Comparison of ENCODE assay signal across 10 cellular contexts in genomic region chr10:78777466-78778256, GRCh38.
DNase-seq lines count a peak whose midpoint lies in the region; TF ChIP-seq lines count a peak whose summit lies in the region.
"Had no signal": no experiment of that assay in that cellular context is flagged by ENCODE, and none has a peak within 500 bp of the region (broad histone marks: within the 10 kb centered on the region; RNA-seq: fewer than 3 reads in every experiment).

No MANE protein-coding gene starts in this region.

- TF ChIP-seq CTCF in sigmoid colon (IDR thresholded peaks at IDR 0.05) (no peak), GM10266 (IDR thresholded peaks at IDR 0.05; ENCODE audit: control insufficient read depth, insufficient read depth, low read depth, missing control alignments) (no peak), brain microvascular endothelial cell (IDR thresholded peaks at IDR 0.05; ENCODE audit: low read depth, low read length, missing control alignments) (no peak)

- peaks cover 0 to 57% (median 51%) of the 10 kb centered on the region in 4 donors for H3K4me1 ChIP-seq in sigmoid colon

- no peak for TF ChIP-seq POLR2A in sigmoid colon (IDR thresholded peaks at IDR 0.05)

- DNase-seq in GM04503 (ENCODE audit: low read depth) (peak; percentile 28), cerebellar cortex (ENCODE audit: low spot score) (peak; percentile 30), kidney tubule cell (ENCODE audit: low spot score) (peak; percentile 30), sigmoid colon (peak; percentile 94), GM10266 (ENCODE audit: extremely low spot score) (no peak), brain microvascular endothelial cell (no peak), NCI-H2196 treated with DMSO at 0.1 percent for 48 hours (lab: John Stamatoyannopoulos, UW; ENCODE audit: unreplicated experiment) (no peak), NCI-H2171 (lab: John Stamatoyannopoulos, UW) (no peak)
- DNase-seq: activated naive CD8-positive, alpha-beta T cell treated with anti-CD3 and anti-CD28 coated beads, Interleukin-2, amount 10 ng/mL, durations not matched to agents 7 days and 5 days; NCI-H2029 treated with DMSO at 0.1 percent for 48 hours had no signal

- in situ Hi-C loops in brain microvascular endothelial cell (cut with HindIII; ENCODE audit: low pct_ligation_motif_present, low sequenced_read_pairs), result no loop called here

- H3K4me3 ChIP-seq in sigmoid colon, result no peak overlapping the region
- no peak overlapping the region for H3K4me3 ChIP-seq in brain microvascular endothelial cell (ENCODE audit: low read depth, low read length)

- H3K27ac ChIP-seq in sigmoid colon, result peak overlapping the region; percentile 48 to 87 (median 84)
- no peak overlapping the region for H3K27ac ChIP-seq in brain microvascular endothelial cell

- intact Hi-C loops in sigmoid colon (cut with DNase I), result loop anchor here (5.0 to 10.0 kb wide), 2 partner anchors 290 to 407 kb away; partner anchors contain the start of gene ZMIZ1

- H3K27me3 ChIP-seq in sigmoid colon (no peaks in the 10 kb centered on the region), brain microvascular endothelial cell (replicated peaks) (peaks cover 4% of the 10 kb centered on the region)

- H3K9me3 ChIP-seq in sigmoid colon, result no peaks in the 10 kb centered on the region

- TF ChIP-seq EP300 in sigmoid colon (IDR thresholded peaks at IDR 0.05), result peak in 3 of 4 donors; percentile 72 to 89 (median 84)

- WGBS in sigmoid colon, 2 donors, result 68 to 70% methylated on average over 9 of the region's 9 CpGs

- H3K36me3 ChIP-seq in sigmoid colon, result no peaks in the 10 kb centered on the region
- H3K36me3 ChIP-seq in brain microvascular endothelial cell (replicated peaks), result no peaks in the 10 kb centered on the region

Comparison
In these comparisons a context has a peak if more than half of its experiments do, and no peak if none do; other contexts are left out.
1. DNase-seq: peak in GM04503 (single experiment), cerebellar cortex (single experiment), kidney tubule cell (single experiment) and sigmoid colon (single experiment); none in GM10266 (single experiment), brain microvascular endothelial cell (single experiment), NCI-H2196 treated with DMSO at 0.1 percent for 48 hours (single experiment) and NCI-H2171 (single experiment).